ENCODE assay signal across 16 cellular contexts in genomic region chr18:8947576-8947975, GRCh38.
A peak's percentile ranks its signal among the peaks of the same experiment; 100 is the strongest.
DNase-seq lines count a peak whose midpoint lies in the region; ATAC-seq, FAIRE-seq and TF ChIP-seq lines count a peak whose summit lies in the region.
"Had no signal": no experiment of that assay in that cellular context is flagged by ENCODE, and none has a peak within 500 bp of the region (broad histone marks: within the 10 kb centered on the region; RNA-seq: fewer than 3 reads in every experiment).

No MANE protein-coding gene starts in this region.

- peak overlapping the region; percentile 65 for H3K27ac ChIP-seq in angular gyrus (ENCODE audit: low read depth, low read length)
- H3K27ac ChIP-seq in keratinocyte (ENCODE audit: control insufficient read depth, insufficient read depth, low read length) = no peak overlapping the region

- no peak overlapping the region for H3K9ac ChIP-seq in keratinocyte (ENCODE audit: control insufficient read depth, extremely low read depth, insufficient read depth, low read length)

- no peak overlapping the region for H2AFZ ChIP-seq in keratinocyte (ENCODE audit: control insufficient read depth, low read length)

- TF ChIP-seq CTCF in keratinocyte (optimal IDR thresholded peaks at IDR 0.05 in 1 of 3, IDR thresholded peaks at IDR 0.05 in 1 of 3, conservative IDR thresholded peaks at IDR 0.05 in 1 of 3; ENCODE audit: extremely low read depth in 1 of 3, insufficient read depth in 2 of 3, low read length in 3 of 3) = no peak

- H4K20me1 ChIP-seq in keratinocyte (ENCODE audit: control insufficient read depth, extremely low read depth, insufficient read depth, low read length) = no peaks in the 10 kb centered on the region

- H3K4me3 ChIP-seq in keratinocyte (ENCODE audit: control insufficient read depth in 2 of 3, extremely low read depth in 1 of 3, insufficient read depth in 2 of 3, low read depth in 1 of 3, low read length in 3 of 3) = no peak overlapping the region
- H3K4me3 ChIP-seq: lung, skin epidermis, stomach had no signal

- H3K9me1 ChIP-seq in keratinocyte (ENCODE audit: control insufficient read depth, extremely low read depth, insufficient read depth, low read length) = no peaks in the 10 kb centered on the region

- peaks cover 42% of the 10 kb centered on the region for H3K4me1 ChIP-seq in keratinocyte (ENCODE audit: control insufficient read depth, extremely low read depth, insufficient read depth, low read length)

- peaks cover 4% of the 10 kb centered on the region for H3K9me3 ChIP-seq in keratinocyte (ENCODE audit: control insufficient read depth, low read depth, low read length)
- H3K9me3 ChIP-seq: stomach had no signal

- peak; percentile 25 for FAIRE-seq in A204.1 (lab: Jason Lieb, UNC)
- FAIRE-seq in keratinocyte (lab: Jason Lieb, UNC) = peak; percentile 43
- FAIRE-seq: D721Med had no signal

- dilution Hi-C loops in keratinocyte (cut with MboI; ENCODE audit: extremely low pct_ligation_motif_present, low sequenced_read_pairs) = no loop called here

- peak; percentile 24 for DNase-seq in H4 (ENCODE audit: low spot score)
- DNase-seq in keratinocyte (ENCODE audit: low read depth, low spot score) = no peak
- no peak for DNase-seq in hepatic stellate cell (ENCODE audit: low spot score)
- DNase-seq: activated CD4-positive, CD25-positive, alpha-beta regulatory T cell treated with anti-CD3 and anti-CD28 coated beads, Interleukin-2, amount 50 U/mL, for 72 hours; activated T-cell treated with anti-CD3 and anti-CD28 coated beads for 4 hours; NCI-H1105; stomach; T-helper 1 cell had no signal

- no peak for ATAC-seq in esophagus mucosa
- ATAC-seq in HG02938 (IDR thresholded peaks at IDR 0.05; ENCODE audit: unreplicated experiment) = no peak
- ATAC-seq in HG03025 (IDR thresholded peaks at IDR 0.05; ENCODE audit: low FRiP score, unreplicated experiment) = no peak

- H3K79me2 ChIP-seq in keratinocyte (ENCODE audit: control insufficient read depth, insufficient read depth, low read length) = no peaks in the 10 kb centered on the region

- no peaks in the 10 kb centered on the region for H3K36me3 ChIP-seq in keratinocyte (ENCODE audit: control insufficient read depth in 2 of 2, extremely low read depth in 1 of 2, insufficient read depth in 2 of 2, low read length in 2 of 2)
- H3K36me3 ChIP-seq: stomach had no signal

- H3K4me2 ChIP-seq in keratinocyte (ENCODE audit: control insufficient read depth, extremely low read depth, insufficient read depth, low read depth, low read length) = no peak overlapping the region

- no peaks in the 10 kb centered on the region for H3K27me3 ChIP-seq in keratinocyte (ENCODE audit: control insufficient read depth, extremely low read depth, insufficient read depth, low read length)
- H3K27me3 ChIP-seq: stomach had no signal
